ENCODE assay signal across 8 cellular contexts in the genomic region with DNA sequence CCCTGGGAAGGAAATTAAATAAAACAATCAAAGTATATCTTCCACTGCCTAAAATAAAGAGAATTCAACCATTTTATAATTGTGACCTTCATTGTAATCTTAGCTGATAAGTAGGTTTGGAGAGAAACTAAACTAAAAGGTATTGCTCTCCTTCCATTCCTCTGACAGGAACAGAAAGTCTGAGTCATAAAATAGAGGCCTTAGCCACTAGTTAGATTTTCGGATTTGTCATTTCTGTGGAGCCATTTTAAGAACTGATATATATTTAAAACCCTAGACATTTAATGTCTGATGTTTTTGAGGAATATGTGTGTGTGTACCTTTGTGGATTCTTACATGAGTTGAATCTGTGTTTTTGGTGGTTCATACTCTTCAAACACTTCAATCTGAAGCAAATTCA. TPM values are rescaled to one million over a fixed set of nuclear protein-coding genes. Genes with fewer than 3 reads are reported as not detected.
DNase-seq lines count a peak whose midpoint lies in the region; ATAC-seq and TF ChIP-seq lines count a peak whose summit lies in the region.

No MANE protein-coding gene starts in this region.

- POLR2A ChIA-PET in PC-3 (lab: Charles Lee; ENCODE audit: unreplicated experiment): interaction anchor here (0.5 kb wide), 1 partner anchor 9 kb away, joined by 3 read pairs; no protein-coding TSS in a partner anchor

- DNase-seq in PC-3 (peak; percentile 44), mesothelial cell of epicardium (ENCODE audit: low spot score in 2 of 2, unreplicated experiment in 2 of 2) (no peak), cerebellar cortex (ENCODE audit: low spot score) (no peak), NCI-H2081 treated with DMSO at 0.1 percent for 48 hours (lab: John Stamatoyannopoulos, UW) (no peak), NCI-H2227 treated with DMSO at 0.1 percent for 48 hours (lab: John Stamatoyannopoulos, UW) (no peak)
- no peak for DNase-seq in NK-92 treated with Interleukin-12 subunit alpha and Interleukin-12 subunit beta, amount 100 ng/mL, for 24 hours (lab: John Stamatoyannopoulos, UW)

- CTCF ChIA-PET in PC-3 (lab: Charles Lee): interaction anchor here (0.5 kb wide), 1 partner anchor 312 kb away, joined by 4 read pairs; no protein-coding TSS in a partner anchor

- peak overlapping the region; percentile 58 for H3K27ac ChIP-seq in PC-3 (ENCODE audit: low read length)

- peaks cover 19% of the 10 kb centered on the region for H3K4me1 ChIP-seq in PC-3 (ENCODE audit: insufficient read depth, low read length)

- H3K27me3 Mint-ChIP-seq in mesothelial cell of epicardium (ENCODE audit: low read depth): no peaks in the 10 kb centered on the region

- TF ChIP-seq CTCF in PC-3 (conservative IDR thresholded peaks at IDR 0.05; ENCODE audit: low read depth, low read length) (no peak), mesothelial cell of epicardium (IDR thresholded peaks at IDR 0.05; ENCODE audit: unreplicated experiment) (no peak)

- no peak overlapping the region for H3K4me3 Mint-ChIP-seq in mesothelial cell of epicardium

- no peaks in the 10 kb centered on the region for H3K79me2 ChIP-seq in PC-3 (ENCODE audit: low read length)

- H3F3A ChIP-seq in PC-3 (ENCODE audit: low read length, unreplicated experiment): no peaks in the 10 kb centered on the region

- H3K27ac Mint-ChIP-seq in mesothelial cell of epicardium: peak overlapping the region; percentile 90

- no peaks in the 10 kb centered on the region for H3K36me3 ChIP-seq in PC-3 (ENCODE audit: low read depth, low read length)

- no peaks in the 10 kb centered on the region for H4K20me1 ChIP-seq in PC-3 (ENCODE audit: low read length)

- BruUV-seq in PC-3 (replicated peaks; lab: Mats Ljungman, UMichigan): no TSS peak

- no peaks in the 10 kb centered on the region for H3K9me2 ChIP-seq in PC-3 (replicated peaks; ENCODE audit: low read length)

- H3K4me2 ChIP-seq in PC-3 (ENCODE audit: low read length): peak overlapping the region; percentile 19

- H3K36me3 Mint-ChIP-seq in mesothelial cell of epicardium: no peaks in the 10 kb centered on the region

- peaks cover 28% of the 10 kb centered on the region for H3K4me1 Mint-ChIP-seq in mesothelial cell of epicardium

- no peaks in the 10 kb centered on the region for H3K27me3 ChIP-seq in PC-3 (ENCODE audit: low read length)

- H3K9me3 ChIP-seq in PC-3 (ENCODE audit: low read length): no peaks in the 10 kb centered on the region

- intact Hi-C loops in PC-3 (cut with micrococcal nuclease): loop anchor here (5.0 kb wide), 1 partner anchor 32 kb away; no protein-coding TSS in a partner anchor

- ATAC-seq in GM18858 (IDR thresholded peaks at IDR 0.05; ENCODE audit: unreplicated experiment): peak; percentile 88
- peak; percentile 89 for ATAC-seq in HG02571 (IDR thresholded peaks at IDR 0.05; ENCODE audit: unreplicated experiment)
- peak; percentile 51 for ATAC-seq in PC-3

- peak overlapping the region; percentile 62 for H2AFZ ChIP-seq in PC-3 (ENCODE audit: low read length)

- 0 out of 2 replicates have a peak overlapping the region, but pooled peaks have one; percentile 10 for H3K9ac ChIP-seq in PC-3 (ENCODE audit: low read length)

- no peak overlapping the region for H3K4me3 ChIP-seq in PC-3 (ENCODE audit: low read length)

- no peaks in the 10 kb centered on the region for H3K9me3 Mint-ChIP-seq in mesothelial cell of epicardium

RNA-seq across cellular contexts. Expression of gene TMC1, which starts 11.8 kb away (rescaled TPM):
- total RNA-seq in PC-3 (2014; rRNA removed) (0.15 TPM in 1 of 2 replicates, not detected in the other), mesothelial cell of epicardium (0.22 to 0.29 TPM in 2 of 3 replicates, not detected in the other)
